In the genomic region with DNA sequence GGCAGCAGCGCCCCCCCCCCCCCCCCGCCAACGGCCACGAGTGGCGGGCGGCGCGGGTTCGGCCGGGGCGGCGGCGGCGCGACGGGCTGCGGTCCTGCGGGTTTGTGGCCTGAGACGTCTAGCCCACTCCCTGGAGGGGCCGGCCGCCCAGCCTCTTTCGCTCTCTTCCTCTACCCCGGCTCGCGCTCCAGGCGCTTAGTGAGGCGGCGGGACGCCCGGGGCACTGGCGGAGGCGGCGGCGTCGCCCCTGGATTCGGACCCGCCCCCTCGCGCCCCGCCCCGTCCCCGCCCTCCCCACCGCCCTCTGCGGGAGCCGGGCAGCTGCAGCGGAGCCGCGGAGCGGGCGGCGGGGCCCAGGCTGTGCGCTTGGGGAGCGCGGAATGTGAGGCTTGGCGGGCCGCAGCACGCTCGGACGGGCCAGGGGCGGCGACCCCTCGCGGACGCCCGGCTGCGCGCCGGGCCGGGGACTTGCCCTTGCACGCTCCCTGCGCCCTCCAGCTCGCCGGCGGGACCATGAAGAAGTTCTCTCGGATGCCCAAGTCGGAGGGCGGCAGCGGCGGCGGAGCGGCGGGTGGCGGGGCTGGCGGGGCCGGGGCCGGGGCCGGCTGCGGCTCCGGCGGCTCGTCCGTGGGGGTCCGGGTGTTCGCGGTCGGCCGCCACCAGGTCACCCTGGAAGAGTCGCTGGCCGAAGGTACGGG, we compare ENCODE assay signal across 8 cellular contexts. TPM values are rescaled to one million over a fixed set of nuclear protein-coding genes. Genes with fewer than 3 reads are reported as not detected.
DNase-seq lines count a peak whose midpoint lies in the region; ATAC-seq and TF ChIP-seq lines count a peak whose summit lies in the region.

A gene (plus strand): TSS at position 320 of the 698 bp plus-strand sequence. CDS start 194 bp downstream, at position 514.

- DNase-seq in AG04449 (ENCODE audit: low read depth, low spot score) = no peak
- peak; percentile 58 for DNase-seq in NCI-H226
- peak; percentile 57 to 61 for DNase-seq in activated CD4-positive, alpha-beta T cell treated with anti-CD3 and anti-CD28 coated beads, Interleukin-2, amount 50 U/mL, for 24 hours (ENCODE audit: low read depth in 1 of 2, low spot score in 1 of 2)
- peak; percentile 35 to 84 for DNase-seq in dermis microvascular lymphatic vessel endothelial cell (ENCODE audit: low read depth in 2 of 2)
- DNase-seq in lower leg skin (ENCODE audit: low spot score in 2 of 2) = peak; percentile 62 to 95
- DNase-seq in stimulated activated CD4-positive, alpha-beta T cell treated with anti-CD3 and anti-CD28 coated beads, Interleukin-4, amount 100 ng/mL, for 48 hours (ENCODE audit: low read depth in 2 of 2) = peak; percentile 68 to 74

- intact Hi-C loops in lower leg skin (cut with DNase I; ENCODE audit: low total_unique reads) = no loop called here

- 0 to 1% methylated on average over 17 to 53 of the region's 100 CpGs for WGBS in lower leg skin, 2 donors

- ATAC-seq in GM18508 (IDR thresholded peaks at IDR 0.05; ENCODE audit: insufficient read depth, unreplicated experiment) = peak; percentile 19
- ATAC-seq in HG02973 (IDR thresholded peaks at IDR 0.05; ENCODE audit: unreplicated experiment) = peak; percentile 57

- no peak for TF ChIP-seq CTCF in AG04449 (IDR thresholded peaks at IDR 0.05; ENCODE audit: insufficient read depth, low read length, missing control alignments)
- TF ChIP-seq CTCF in lower leg skin (IDR thresholded peaks at IDR 0.05) = no peak

- H3K4me3 ChIP-seq in AG04449 (ENCODE audit: low read depth, low read length) (peak within 1 kb of the TSS; percentile 66), lower leg skin (ENCODE audit: low read depth, poor library complexity, severe bottlenecking) (peak within 1 kb of the TSS; percentile 64)

- POLR2A ChIA-PET in AG04449 (lab: Yijun Ruan, JAX) = interaction anchor here (0.8 to 1.2 kb wide), 2 partner anchors 130 to 209 kb away, joined by 3 to 4 read pairs; no protein-coding TSS in a partner anchor

- CTCF ChIA-PET in AG04449 (lab: Yijun Ruan, JAX) = no interaction called here

- TF ChIP-seq POLR2A in lower leg skin (IDR thresholded peaks at IDR 0.05) = no peak

RNA-seq across cellular contexts. Expression of the gene that starts here (rescaled TPM):
- 106 and 167 TPM in 2 replicates for total RNA-seq in dermis microvascular lymphatic vessel endothelial cell
- total RNA-seq in lower leg skin = 10 to 100 TPM; 19.0 to 31.4 (median 25.8) TPM
